13 cellular contexts compared by ENCODE assay signal in genomic region chr1:2496087-2496622, GRCh38. TPM values are rescaled to one million over a fixed set of nuclear protein-coding genes. Genes with fewer than 3 reads are reported as not detected.
DNase-seq lines count a peak whose midpoint lies in the region; ATAC-seq and TF ChIP-seq lines count a peak whose summit lies in the region.
"Had no signal": no experiment of that assay in that cellular context is flagged by ENCODE, and none has a peak within 500 bp of the region (broad histone marks: within the 10 kb centered on the region; RNA-seq: fewer than 3 reads in every experiment).

No MANE protein-coding gene starts in this region.

- no peaks in the 10 kb centered on the region for H3K36me3 Mint-ChIP-seq in activated CD4-positive, alpha-beta memory T cell treated with anti-CD3 and anti-CD28 coated beads, Interleukin-2, amount 10 ng/mL, durations not matched to agents 7 days and 5 days (ENCODE audit: low read depth)
- no peaks in the 10 kb centered on the region for H3K36me3 Mint-ChIP-seq in endodermal cell (ENCODE audit: low read depth)

- TF ChIP-seq CTCF in mammary epithelial cell (conservative IDR thresholded peaks at IDR 0.05 in 1 of 2, IDR thresholded peaks at IDR 0.05 in 1 of 2; ENCODE audit: extremely low read depth in 1 of 2, insufficient read depth in 1 of 2, low read depth in 1 of 2, low read length in 2 of 2): no peak
- TF ChIP-seq CTCF in endodermal cell (conservative IDR thresholded peaks at IDR 0.05): no peak

- H3K4me3 Mint-ChIP-seq in activated CD4-positive, alpha-beta memory T cell treated with anti-CD3 and anti-CD28 coated beads, Interleukin-2, amount 10 ng/mL, durations not matched to agents 7 days and 5 days: no peak overlapping the region
- no peak overlapping the region for H3K4me3 Mint-ChIP-seq in endodermal cell

- intact Hi-C loops in mammary epithelial cell (cut with micrococcal nuclease): no loop called here

- in situ Hi-C loops in mammary epithelial cell (cut with MboI; ENCODE audit: low sequenced_read_pairs in 2 of 2): no loop called here

- H3K4me2 ChIP-seq in mammary epithelial cell (ENCODE audit: insufficient read depth, low read depth, low read length): no peak overlapping the region

- peaks cover 4% of the 10 kb centered on the region for H4K20me1 ChIP-seq in mammary epithelial cell (ENCODE audit: insufficient read depth, low read length)

- DNase-seq in activated CD4-positive, CD25-positive, alpha-beta regulatory T cell treated with anti-CD3 and anti-CD28 coated beads, Interleukin-2, amount 50 U/mL, for 72 hours: no peak
- DNase-seq in activated CD4-positive, alpha-beta memory T cell treated with anti-CD3 and anti-CD28 coated beads, Interleukin-2, amount 10 ng/mL, durations not matched to agents 7 days and 5 days: peak; percentile 56
- DNase-seq in renal cortical epithelial cell (ENCODE audit: low read depth) (peak; percentile 4), mammary epithelial cell (no peak), Kasumi-1 (lab: John Stamatoyannopoulos, UW) (no peak), endodermal cell (no peak)
- DNase-seq: colonic mucosa, NCI-H1417 treated with DMSO at 0.1 percent for 48 hours, right cardiac atrium had no signal

- ATAC-seq in activated CD4-positive, CD25-positive, alpha-beta regulatory T cell treated with anti-CD3 and anti-CD28 coated beads, Interleukin-2, amount 50 U/mL, for 24 hours: peak; percentile 33
- ATAC-seq in HG02610 (IDR thresholded peaks at IDR 0.05; ENCODE audit: unreplicated experiment): peak; percentile 51
- ATAC-seq: right cardiac atrium had no signal

- H3K36me3 ChIP-seq in mammary epithelial cell (ENCODE audit: insufficient read depth, low read length) (no peaks in the 10 kb centered on the region), endodermal cell (ENCODE audit: control insufficient read depth, insufficient read depth, low read length) (no peaks in the 10 kb centered on the region)
- H3K36me3 ChIP-seq: colonic mucosa had no signal

- H3K79me2 ChIP-seq in mammary epithelial cell (ENCODE audit: insufficient read depth, low read length): no peaks in the 10 kb centered on the region

- H3K27me3 Mint-ChIP-seq in activated CD4-positive, alpha-beta memory T cell treated with anti-CD3 and anti-CD28 coated beads, Interleukin-2, amount 10 ng/mL, durations not matched to agents 7 days and 5 days: no peaks in the 10 kb centered on the region
- H3K27me3 Mint-ChIP-seq in endodermal cell (ENCODE audit: insufficient read depth): no peaks in the 10 kb centered on the region

- POLR2A ChIA-PET in activated CD4-positive, alpha-beta memory T cell treated with anti-CD3 and anti-CD28 coated beads, Interleukin-2, amount 10 ng/mL, durations not matched to agents 7 days and 5 days (lab: Charles Lee): interaction anchor here (1.0 to 2.7 kb wide), 4 partner anchors 11 to 80 kb away, joined by 3 to 8 read pairs (median 4); no protein-coding TSS in a partner anchor

- H3K4me3 ChIP-seq in mammary epithelial cell (replicated peaks in 1 of 3; ENCODE audit: insufficient read depth in 1 of 3, low read depth in 2 of 3, low read length in 3 of 3) (no peak overlapping the region), endodermal cell (ENCODE audit: low read length) (no peak overlapping the region)
- H3K4me3 ChIP-seq: colonic mucosa had no signal

- dilution Hi-C loops in mammary epithelial cell (cut with HindIII; ENCODE audit: low sequenced_read_pairs): no loop called here

- H3K27ac ChIP-seq in mammary epithelial cell (ENCODE audit: insufficient read depth, low read depth, low read length) (no peak overlapping the region), endodermal cell (ENCODE audit: low read depth, low read length) (no peak overlapping the region)
- H3K27ac ChIP-seq: colonic mucosa had no signal

- no peaks in the 10 kb centered on the region for H3K9me3 Mint-ChIP-seq in activated CD4-positive, alpha-beta memory T cell treated with anti-CD3 and anti-CD28 coated beads, Interleukin-2, amount 10 ng/mL, durations not matched to agents 7 days and 5 days
- H3K9me3 Mint-ChIP-seq in endodermal cell: no peaks in the 10 kb centered on the region

- CTCF ChIA-PET in activated CD4-positive, alpha-beta memory T cell treated with anti-CD3 and anti-CD28 coated beads, Interleukin-2, amount 10 ng/mL, durations not matched to agents 7 days and 5 days (lab: Charles Lee): interaction anchor here (1.5 kb wide), 1 partner anchor 28 kb away, joined by 3 read pairs; no protein-coding TSS in a partner anchor
- CTCF ChIA-PET in mammary epithelial cell (lab: Charles Lee; ENCODE audit: low non-redundant PET): no interaction called here

- H2AFZ ChIP-seq in mammary epithelial cell (ENCODE audit: low read depth, low read length): no peak overlapping the region

- H3K9me3 ChIP-seq in mammary epithelial cell (replicated peaks; ENCODE audit: insufficient read depth, low read length) (no peaks in the 10 kb centered on the region), endodermal cell (ENCODE audit: control insufficient read depth, low read length) (no peaks in the 10 kb centered on the region)
- H3K9me3 ChIP-seq: colonic mucosa had no signal

- H3K27ac Mint-ChIP-seq in activated CD4-positive, alpha-beta memory T cell treated with anti-CD3 and anti-CD28 coated beads, Interleukin-2, amount 10 ng/mL, durations not matched to agents 7 days and 5 days: no peak overlapping the region
- no peak overlapping the region for H3K27ac Mint-ChIP-seq in endodermal cell

- peaks cover 33% of the 10 kb centered on the region for H3K4me1 ChIP-seq in mammary epithelial cell (ENCODE audit: insufficient read depth, low read length)
- no peaks in the 10 kb centered on the region for H3K4me1 ChIP-seq in endodermal cell (ENCODE audit: control insufficient read depth, insufficient read depth, low read length)
- H3K4me1 ChIP-seq: colonic mucosa had no signal

- no TSS peak for BruUV-seq in mammary epithelial cell (replicated peaks; lab: Mats Ljungman, UMichigan)

- 99% methylated on average over 22 of the region's 28 CpGs for WGBS in mammary epithelial cell (ENCODE audit: low coverage, missing lambda C conversion rate)
- WGBS in endodermal cell (ENCODE audit: insufficient coverage in 1 of 2, insufficient read length in 1 of 2), 2 experiments: 90 to 91% methylated on average over 19 to 28 of the region's 28 CpGs

- H3K27me3 ChIP-seq in mammary epithelial cell (ENCODE audit: insufficient read depth, low read length) (no peaks in the 10 kb centered on the region), endodermal cell (ENCODE audit: control insufficient read depth, insufficient read depth, low read length, poor library complexity, severe bottlenecking) (no peaks in the 10 kb centered on the region)
- H3K27me3 ChIP-seq: colonic mucosa had no signal

- H3K9ac ChIP-seq in mammary epithelial cell (ENCODE audit: insufficient read depth, low read length): no peak overlapping the region
- no peak overlapping the region for H3K9ac ChIP-seq in endodermal cell (ENCODE audit: extremely low read depth, low read length, poor library complexity, severe bottlenecking)

- peaks cover 28% of the 10 kb centered on the region for H3K4me1 Mint-ChIP-seq in activated CD4-positive, alpha-beta memory T cell treated with anti-CD3 and anti-CD28 coated beads, Interleukin-2, amount 10 ng/mL, durations not matched to agents 7 days and 5 days
- H3K4me1 Mint-ChIP-seq in endodermal cell: no peaks in the 10 kb centered on the region

RNA-seq across cellular contexts. Expression of gene PLCH2, which starts 20.1 kb away (rescaled TPM):
- 10 to 100 TPM; 32.7 to 33.8 TPM for total RNA-seq in activated CD4-positive, alpha-beta memory T cell treated with anti-CD3 and anti-CD28 coated beads, Interleukin-2, amount 10 ng/mL, durations not matched to agents 7 days and 5 days
- total RNA-seq in renal cortical epithelial cell: 0.05 and 0.17 TPM in 2 replicates
- total RNA-seq in mammary epithelial cell: 100 to 1,000 TPM; 113 to 157 TPM
- 56.2 TPM for polyA plus RNA-seq in mammary epithelial cell
- polyA minus RNA-seq in mammary epithelial cell: 36.6 TPM
- under 1 TPM; 0.18 to 0.31 TPM for total RNA-seq in endodermal cell
- 1.4 TPM for polyA plus RNA-seq in endodermal cell (2013, experiment 1 of 2)
- 0.99 TPM for polyA plus RNA-seq in endodermal cell (2013, experiment 2 of 2)
- total RNA-seq: A673 had no signal

RNA-seq across cellular contexts. Expression of gene PANK4, which starts 30.2 kb away (rescaled TPM):
- 10 to 100 TPM; 71.7 to 72.6 TPM for total RNA-seq in activated CD4-positive, alpha-beta memory T cell treated with anti-CD3 and anti-CD28 coated beads, Interleukin-2, amount 10 ng/mL, durations not matched to agents 7 days and 5 days
- 14.6 and 20.3 TPM in 2 replicates for total RNA-seq in renal cortical epithelial cell
- total RNA-seq in mammary epithelial cell: 10 to 100 TPM; 14.2 to 28.5 TPM
- polyA plus RNA-seq in mammary epithelial cell: 14.9 TPM
- polyA minus RNA-seq in mammary epithelial cell: 4.1 TPM
- 10 to 100 TPM; 45.6 to 49.5 TPM for total RNA-seq in endodermal cell
- polyA plus RNA-seq in endodermal cell (2013, experiment 1 of 2): 34.9 TPM
- 35.6 TPM for polyA plus RNA-seq in endodermal cell (2013, experiment 2 of 2)

RNA-seq across cellular contexts. Expression of gene HES5, which starts 33.9 kb away (rescaled TPM):
- not detected for total RNA-seq in activated CD4-positive, alpha-beta memory T cell treated with anti-CD3 and anti-CD28 coated beads, Interleukin-2, amount 10 ng/mL, durations not matched to agents 7 days and 5 days
- total RNA-seq in renal cortical epithelial cell (not detected in 2 replicates), mammary epithelial cell (not detected), endodermal cell (not detected)
- polyA plus RNA-seq in mammary epithelial cell: not detected
- polyA minus RNA-seq in mammary epithelial cell: not detected
- polyA plus RNA-seq in endodermal cell (2013, experiment 1 of 2): 59.2 TPM
- polyA plus RNA-seq in endodermal cell (2013, experiment 2 of 2): 46.1 TPM
- total RNA-seq: A673 had no signal
- polyA plus RNA-seq: H1 had no signal

Comparison
In these comparisons a context has a peak if more than half of its experiments do, and no peak if none do; other contexts are left out.
1. DNase-seq: peak in activated CD4-positive, alpha-beta memory T cell treated with anti-CD3 and anti-CD28 coated beads, Interleukin-2, amount 10 ng/mL, durations not matched to agents 7 days and 5 days (single experiment) and renal cortical epithelial cell (single experiment); none in activated CD4-positive, CD25-positive, alpha-beta regulatory T cell treated with anti-CD3 and anti-CD28 coated beads, Interleukin-2, amount 50 U/mL, for 72 hours (single experiment), mammary epithelial cell (single experiment), Kasumi-1 (0 of 2) and endodermal cell (single experiment).
2. RNA of gene PLCH2, which starts 20.1 kb away (total RNA-seq): 113 to 157 TPM in mammary epithelial cell and 32.7 to 33.8 TPM in activated CD4-positive, alpha-beta memory T cell treated with anti-CD3 and anti-CD28 coated beads, Interleukin-2, amount 10 ng/mL, durations not matched to agents 7 days and 5 days; 0.18 to 0.31 TPM in endodermal cell and 0.05 to 0.17 TPM in renal cortical epithelial cell; every median in the first group is over 10 times any median in the second.